ENCODE assay signal across 13 cellular contexts in genomic region chr19:48443262-48443661, GRCh38. TPM values are rescaled to one million over a fixed set of nuclear protein-coding genes. Genes with fewer than 3 reads are reported as not detected.
DNase-seq lines count a peak whose midpoint lies in the region; ATAC-seq and TF ChIP-seq lines count a peak whose summit lies in the region.
"Had no signal": no experiment of that assay in that cellular context is flagged by ENCODE, and none has a peak within 500 bp of the region (broad histone marks: within the 10 kb centered on the region; RNA-seq: fewer than 3 reads in every experiment).

No MANE protein-coding gene starts in this region.

- H4K20me1 ChIP-seq in mammary epithelial cell (ENCODE audit: insufficient read depth, low read length), result no peaks in the 10 kb centered on the region

- H3K9me3 ChIP-seq in mammary epithelial cell (replicated peaks; ENCODE audit: insufficient read depth, low read length) (no peaks in the 10 kb centered on the region), psoas muscle (no peaks in the 10 kb centered on the region)
- H3K9me3 ChIP-seq in CD8-positive, alpha-beta T cell (ENCODE audit: low read length), result no peaks in the 10 kb centered on the region

- POLR2A ChIA-PET in CD8-positive, alpha-beta T cell (lab: Charles Lee), result no interaction called here

- no CpG with 5 or more reads among the region's 60 CpGs for WGBS in mammary epithelial cell (ENCODE audit: low coverage, missing lambda C conversion rate)
- 3% methylated on average over 28 to 60 of the region's 60 CpGs for WGBS in psoas muscle, 3 donors

- peaks cover 21% of the 10 kb centered on the region for H3K27me3 Mint-ChIP-seq in CD8-positive, alpha-beta T cell (ENCODE audit: low read depth)

- H3K27ac ChIP-seq in mammary epithelial cell (ENCODE audit: insufficient read depth, low read depth, low read length) (no peak overlapping the region), psoas muscle (no peak overlapping the region)
- no peak overlapping the region for H3K27ac ChIP-seq in CD8-positive, alpha-beta T cell (ENCODE audit: low read depth, low read length)

- no peak overlapping the region for H3K4me3 Mint-ChIP-seq in CD8-positive, alpha-beta T cell
- H3K4me3 Mint-ChIP-seq: activated CD4-positive, alpha-beta memory T cell treated with anti-CD3 and anti-CD28 coated beads for 36 hours had no signal

- ATAC-seq in psoas muscle, result no peak
- no peak for ATAC-seq in CD8-positive, alpha-beta T cell
- ATAC-seq in GM19397 (IDR thresholded peaks at IDR 0.05; ENCODE audit: unreplicated experiment), result no peak
- ATAC-seq in omental fat pad (ENCODE audit: low FRiP score), result no peak

- H3K27ac Mint-ChIP-seq in CD8-positive, alpha-beta T cell, result no peak overlapping the region
- H3K27ac Mint-ChIP-seq: activated CD4-positive, alpha-beta memory T cell treated with anti-CD3 and anti-CD28 coated beads for 36 hours had no signal

- H3K4me3 ChIP-seq in mammary epithelial cell (replicated peaks in 1 of 3; ENCODE audit: insufficient read depth in 1 of 3, low read depth in 2 of 3, low read length in 3 of 3) (peak overlapping the region in 2 of 3 experiments; percentile 19 to 24), psoas muscle (peak overlapping the region; percentile 45)
- no peak overlapping the region for H3K4me3 ChIP-seq in CD8-positive, alpha-beta T cell (ENCODE audit: low read depth, low read length)

- H3K9ac ChIP-seq in mammary epithelial cell (ENCODE audit: insufficient read depth, low read length), result no peak overlapping the region

- H3K4me1 ChIP-seq in mammary epithelial cell (ENCODE audit: insufficient read depth, low read length) (peaks cover 22% of the 10 kb centered on the region), psoas muscle (peaks cover 19% of the 10 kb centered on the region)
- peaks cover 24% of the 10 kb centered on the region for H3K4me1 ChIP-seq in CD8-positive, alpha-beta T cell (ENCODE audit: insufficient read depth, low read length)

- peaks cover 34% of the 10 kb centered on the region for H3K4me1 Mint-ChIP-seq in CD8-positive, alpha-beta T cell (ENCODE audit: low read depth)

- H3K36me3 Mint-ChIP-seq in CD8-positive, alpha-beta T cell, result peaks cover 25% of the 10 kb centered on the region

- peaks cover 19% of the 10 kb centered on the region for H3K27me3 ChIP-seq in mammary epithelial cell (ENCODE audit: insufficient read depth, low read length)
- H3K27me3 ChIP-seq in psoas muscle (ENCODE audit: insufficient read depth in 3 of 3, low read length in 2 of 3), result peaks cover 0 to 40% (median 17%) of the 10 kb centered on the region in 3 donors
- H3K27me3 ChIP-seq in CD8-positive, alpha-beta T cell (ENCODE audit: insufficient read depth, low read length), result peaks cover 19% of the 10 kb centered on the region

- no peaks in the 10 kb centered on the region for H3K9me3 Mint-ChIP-seq in CD8-positive, alpha-beta T cell
- H3K9me3 Mint-ChIP-seq: activated CD4-positive, alpha-beta memory T cell treated with anti-CD3 and anti-CD28 coated beads for 36 hours had no signal

- H3K36me3 ChIP-seq in mammary epithelial cell (ENCODE audit: insufficient read depth, low read length) (no peaks in the 10 kb centered on the region), psoas muscle (ENCODE audit: insufficient read depth in 1 of 2, low read depth in 1 of 2) (peaks cover 0 to 14% of the 10 kb centered on the region in 2 donors)
- H3K36me3 ChIP-seq in CD8-positive, alpha-beta T cell (ENCODE audit: insufficient read depth, low read length), result peaks cover 10% of the 10 kb centered on the region

- TF ChIP-seq CTCF in GM13977 (IDR thresholded peaks at IDR 0.05; ENCODE audit: extremely low read depth, insufficient read depth, missing control alignments), result no peak
- TF ChIP-seq CTCF in mammary epithelial cell (conservative IDR thresholded peaks at IDR 0.05 in 1 of 2, IDR thresholded peaks at IDR 0.05 in 1 of 2; ENCODE audit: extremely low read depth in 1 of 2, insufficient read depth in 1 of 2, low read depth in 1 of 2, low read length in 2 of 2), result no peak
- TF ChIP-seq CTCF in psoas muscle (IDR thresholded peaks at IDR 0.05), result no peak
- no peak for TF ChIP-seq CTCF in CD8-positive, alpha-beta T cell (IDR thresholded peaks at IDR 0.05)
- TF ChIP-seq CTCF in omental fat pad (IDR thresholded peaks at IDR 0.05), result no peak

- peak overlapping the region; percentile 84 for H2AFZ ChIP-seq in mammary epithelial cell (ENCODE audit: low read depth, low read length)

- DNase-seq in NCI-H2171 treated with DMSO at 0.1 percent for 48 hours (lab: John Stamatoyannopoulos, UW) (peak; percentile 18), NCI-H2171 (lab: John Stamatoyannopoulos, UW) (no peak), GM13977 (ENCODE audit: low spot score) (peak; percentile 53), mammary epithelial cell (no peak), psoas muscle (no peak), omental fat pad (ENCODE audit: low spot score) (no peak)
- no peak for DNase-seq in CD8-positive, alpha-beta T cell
- DNase-seq: activated CD4-positive, alpha-beta memory T cell treated with anti-CD3 and anti-CD28 coated beads for 36 hours; KBM-7; NCI-H82; stimulated activated CD4-positive, alpha-beta T cell treated with anti-CD3 and anti-CD28 coated beads, Interleukin-12 subunit alpha, Interleukin-12 subunit beta, amount 100 ng/mL, for 4 hours; SW 1271 had no signal

- CTCF ChIA-PET in mammary epithelial cell (lab: Charles Lee; ENCODE audit: low non-redundant PET), result interaction anchor here (0.7 kb wide), 1 partner anchor 72 kb away, joined by 7 read pairs; no protein-coding TSS in a partner anchor
- CTCF ChIA-PET in CD8-positive, alpha-beta T cell (lab: Charles Lee), result interaction anchor here (0.9 kb wide), 1 partner anchor 109 kb away, joined by 3 read pairs; no protein-coding TSS in a partner anchor

- no TSS peak for BruUV-seq in mammary epithelial cell (replicated peaks; lab: Mats Ljungman, UMichigan)

- peak overlapping the region; percentile 84 for H3K4me2 ChIP-seq in mammary epithelial cell (ENCODE audit: insufficient read depth, low read depth, low read length)

- dilution Hi-C loops in mammary epithelial cell (cut with HindIII; ENCODE audit: low sequenced_read_pairs), result loop anchor here (5.0 kb wide), 3 partner anchors 41 to 81 kb away; partner anchors contain the start of genes LMTK3, SYNGR4 and TMEM143

- intact Hi-C loops in mammary epithelial cell (cut with micrococcal nuclease), result no loop called here
- intact Hi-C loops in psoas muscle (cut with DNase I), result no loop called here
- intact Hi-C loops in CD8-positive, alpha-beta T cell (cut with DNase I, micrococcal nuclease), result no loop called here

- in situ Hi-C loops in GM13977 (cut with MboI; ENCODE audit: low pct_unique_long_range_greater_than_20kb, low sequenced_read_pairs, unreplicated experiment), result no loop called here
- in situ Hi-C loops in mammary epithelial cell (cut with MboI; ENCODE audit: low sequenced_read_pairs in 2 of 2), result no loop called here

- peaks cover 22% of the 10 kb centered on the region for H3K79me2 ChIP-seq in mammary epithelial cell (ENCODE audit: insufficient read depth, low read length)

RNA-seq across cellular contexts. Expression of gene GRWD1, which starts 2.5 kb away (rescaled TPM):
- total RNA-seq in mammary epithelial cell (10 to 100 TPM; 35.3 to 45.9 TPM), psoas muscle (10 to 100 TPM; 24.6 to 46.0 (median 40.3) TPM), omental fat pad (10 to 100 TPM; 19.5 to 90.5 (median 31.5) TPM)
- polyA plus RNA-seq in mammary epithelial cell (32.1 TPM), psoas muscle (10 to 100 TPM; 24.2 to 53.7 (median 42.0) TPM)
- 15.8 TPM for polyA minus RNA-seq in mammary epithelial cell
- 10 to 100 TPM; 36.1 to 41.7 TPM for total RNA-seq in CD8-positive, alpha-beta T cell

RNA-seq across cellular contexts. Expression of gene KCNJ14, which starts 12.1 kb away (rescaled TPM):
- 1 to 10 TPM in 1 of 2 donors, under 1 TPM in 1; 0.50 to 2.0 TPM for total RNA-seq in mammary epithelial cell
- polyA plus RNA-seq in mammary epithelial cell, result 0.45 TPM
- polyA minus RNA-seq in mammary epithelial cell, result 2.7 TPM
- total RNA-seq in psoas muscle, result 1 to 10 TPM in 3 of 4 donors, under 1 TPM in 1; 0.65 to 2.6 (median 1.3) TPM
- 1 to 10 TPM in 1 of 3 donors, under 1 TPM in 2; 0.28 to 1.6 (median 0.58) TPM for polyA plus RNA-seq in psoas muscle
- total RNA-seq in CD8-positive, alpha-beta T cell, result 1 to 10 TPM; 3.7 to 3.9 TPM
- total RNA-seq in omental fat pad, result 1 to 10 TPM in 2 of 4 donors, under 1 TPM in 2; 0.56 to 2.2 (median 1.1) TPM

RNA-seq across cellular contexts. Expression of gene CYTH2, which starts 25.9 kb away (rescaled TPM):
- total RNA-seq in mammary epithelial cell, result 10 to 100 TPM; 36.3 to 72.1 TPM
- 31.8 TPM for polyA plus RNA-seq in mammary epithelial cell
- 48.4 TPM for polyA minus RNA-seq in mammary epithelial cell
- 10 to 100 TPM; 21.8 to 45.2 (median 29.4) TPM for total RNA-seq in psoas muscle
- polyA plus RNA-seq in psoas muscle, result 10 to 100 TPM; 36.6 to 41.0 (median 39.5) TPM
- total RNA-seq in CD8-positive, alpha-beta T cell, result 10 to 100 TPM; 30.9 to 32.3 TPM
- total RNA-seq in omental fat pad, result 10 to 100 TPM; 19.2 to 49.7 (median 26.8) TPM

RNA-seq across cellular contexts. Expression of gene GRIN2D, which starts 49.8 kb away (rescaled TPM):
- total RNA-seq in mammary epithelial cell (under 1 TPM; 0.17 to 0.21 TPM), psoas muscle (under 1 TPM; 0.04 to 0.21 (median 0.06) TPM), omental fat pad (under 1 TPM; 0.12 to 0.63 (median 0.33) TPM)
- polyA plus RNA-seq in mammary epithelial cell (0.05 TPM), psoas muscle (under 1 TPM; 0.03 to 0.07 (median 0.04) TPM)
- 0.21 TPM for polyA minus RNA-seq in mammary epithelial cell
- not detected for total RNA-seq in CD8-positive, alpha-beta T cell

RNA-seq across cellular contexts. Expression of gene KDELR1, which starts 51.9 kb away (rescaled TPM):
- total RNA-seq in mammary epithelial cell, result 100 to 1,000 TPM in 1 of 2 donors, 10 to 100 TPM in 1; 73.2 to 171 TPM
- polyA plus RNA-seq in mammary epithelial cell, result 112 TPM
- 262 TPM for polyA minus RNA-seq in mammary epithelial cell
- 10 to 100 TPM; 56.5 to 71.0 (median 62.9) TPM for total RNA-seq in psoas muscle
- polyA plus RNA-seq in psoas muscle, result 10 to 100 TPM; 37.0 to 48.7 (median 40.0) TPM
- total RNA-seq in CD8-positive, alpha-beta T cell, result 10 to 100 TPM; 29.7 to 33.1 TPM
- total RNA-seq in omental fat pad, result 100 to 1,000 TPM in 1 of 4 donors, 10 to 100 TPM in 3; 72.2 to 102 (median 75.3) TPM

Comparison
In these comparisons a context has a peak if more than half of its experiments do, and no peak if none do; other contexts are left out.
1. DNase-seq: peak in NCI-H2171 treated with DMSO at 0.1 percent for 48 hours (single experiment) and GM13977 (single experiment); none in NCI-H2171 (single experiment), mammary epithelial cell (single experiment), psoas muscle (0 of 2), CD8-positive, alpha-beta T cell (0 of 7) and omental fat pad (single experiment).